ENCODE assay signal across 1 cellular context in the genomic region with DNA sequence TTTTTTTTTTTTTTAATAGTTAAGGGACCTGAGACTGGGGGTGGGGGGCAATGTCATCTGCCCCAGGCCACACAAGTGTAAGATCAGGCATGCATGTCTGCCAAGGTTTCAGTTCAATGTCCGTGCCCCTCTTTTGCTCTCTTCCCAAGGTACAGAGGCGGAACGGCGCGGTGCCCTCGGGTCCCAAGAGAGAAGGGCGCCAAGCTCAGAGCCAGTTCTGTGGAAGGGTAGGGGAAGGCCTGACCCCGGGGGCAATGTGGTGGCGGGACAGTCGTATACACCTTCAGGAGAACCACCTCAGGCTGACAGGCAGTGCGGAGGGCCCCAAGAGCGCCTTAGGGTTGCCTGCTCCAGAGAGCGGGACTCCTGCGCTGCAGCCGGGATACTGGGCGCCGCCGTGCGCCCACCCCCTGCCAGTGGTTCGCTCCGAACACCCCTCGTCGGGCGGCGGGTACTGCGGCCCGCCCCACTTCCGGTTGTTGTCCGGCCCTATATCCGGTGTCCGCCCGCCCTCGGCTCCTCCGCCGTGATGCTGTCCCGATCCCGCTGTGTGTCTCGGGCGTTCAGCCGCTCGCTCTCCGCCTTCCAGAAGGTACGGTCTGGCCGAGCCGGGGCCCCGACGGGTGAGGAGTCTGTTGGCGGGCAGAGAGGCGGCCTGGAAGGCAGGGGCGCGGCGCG.
TF ChIP-seq lines count a peak whose summit lies in the region.

A gene (plus strand): TSS at position 492 of the 678 bp plus-strand sequence. CDS start 38 bp downstream, at position 530.

TF ChIP-seq in K562, 482 proteins besides CTCF, POLR2A, EP300 and RAD21 (continued from another document and continues in another):
- TF ChIP-seq HNRNPK (IDR thresholded peaks at IDR 0.05; ENCODE audit: low read depth, low read length, poor library complexity, severe bottlenecking) = no peak
- no peak for TF ChIP-seq ADNP (tag; IDR thresholded peaks at IDR 0.05)
- no peak for TF ChIP-seq ELF4 (CRISPR knock-in tag; IDR thresholded peaks at IDR 0.05)
- no peak for TF ChIP-seq ZNF12 (CRISPR knock-in tag; IDR thresholded peaks at IDR 0.05)
- TF ChIP-seq FUS (optimal IDR thresholded peaks at IDR 0.05; ENCODE audit: low read depth, low read length) = no peak
- TF ChIP-seq, protein P1, sequence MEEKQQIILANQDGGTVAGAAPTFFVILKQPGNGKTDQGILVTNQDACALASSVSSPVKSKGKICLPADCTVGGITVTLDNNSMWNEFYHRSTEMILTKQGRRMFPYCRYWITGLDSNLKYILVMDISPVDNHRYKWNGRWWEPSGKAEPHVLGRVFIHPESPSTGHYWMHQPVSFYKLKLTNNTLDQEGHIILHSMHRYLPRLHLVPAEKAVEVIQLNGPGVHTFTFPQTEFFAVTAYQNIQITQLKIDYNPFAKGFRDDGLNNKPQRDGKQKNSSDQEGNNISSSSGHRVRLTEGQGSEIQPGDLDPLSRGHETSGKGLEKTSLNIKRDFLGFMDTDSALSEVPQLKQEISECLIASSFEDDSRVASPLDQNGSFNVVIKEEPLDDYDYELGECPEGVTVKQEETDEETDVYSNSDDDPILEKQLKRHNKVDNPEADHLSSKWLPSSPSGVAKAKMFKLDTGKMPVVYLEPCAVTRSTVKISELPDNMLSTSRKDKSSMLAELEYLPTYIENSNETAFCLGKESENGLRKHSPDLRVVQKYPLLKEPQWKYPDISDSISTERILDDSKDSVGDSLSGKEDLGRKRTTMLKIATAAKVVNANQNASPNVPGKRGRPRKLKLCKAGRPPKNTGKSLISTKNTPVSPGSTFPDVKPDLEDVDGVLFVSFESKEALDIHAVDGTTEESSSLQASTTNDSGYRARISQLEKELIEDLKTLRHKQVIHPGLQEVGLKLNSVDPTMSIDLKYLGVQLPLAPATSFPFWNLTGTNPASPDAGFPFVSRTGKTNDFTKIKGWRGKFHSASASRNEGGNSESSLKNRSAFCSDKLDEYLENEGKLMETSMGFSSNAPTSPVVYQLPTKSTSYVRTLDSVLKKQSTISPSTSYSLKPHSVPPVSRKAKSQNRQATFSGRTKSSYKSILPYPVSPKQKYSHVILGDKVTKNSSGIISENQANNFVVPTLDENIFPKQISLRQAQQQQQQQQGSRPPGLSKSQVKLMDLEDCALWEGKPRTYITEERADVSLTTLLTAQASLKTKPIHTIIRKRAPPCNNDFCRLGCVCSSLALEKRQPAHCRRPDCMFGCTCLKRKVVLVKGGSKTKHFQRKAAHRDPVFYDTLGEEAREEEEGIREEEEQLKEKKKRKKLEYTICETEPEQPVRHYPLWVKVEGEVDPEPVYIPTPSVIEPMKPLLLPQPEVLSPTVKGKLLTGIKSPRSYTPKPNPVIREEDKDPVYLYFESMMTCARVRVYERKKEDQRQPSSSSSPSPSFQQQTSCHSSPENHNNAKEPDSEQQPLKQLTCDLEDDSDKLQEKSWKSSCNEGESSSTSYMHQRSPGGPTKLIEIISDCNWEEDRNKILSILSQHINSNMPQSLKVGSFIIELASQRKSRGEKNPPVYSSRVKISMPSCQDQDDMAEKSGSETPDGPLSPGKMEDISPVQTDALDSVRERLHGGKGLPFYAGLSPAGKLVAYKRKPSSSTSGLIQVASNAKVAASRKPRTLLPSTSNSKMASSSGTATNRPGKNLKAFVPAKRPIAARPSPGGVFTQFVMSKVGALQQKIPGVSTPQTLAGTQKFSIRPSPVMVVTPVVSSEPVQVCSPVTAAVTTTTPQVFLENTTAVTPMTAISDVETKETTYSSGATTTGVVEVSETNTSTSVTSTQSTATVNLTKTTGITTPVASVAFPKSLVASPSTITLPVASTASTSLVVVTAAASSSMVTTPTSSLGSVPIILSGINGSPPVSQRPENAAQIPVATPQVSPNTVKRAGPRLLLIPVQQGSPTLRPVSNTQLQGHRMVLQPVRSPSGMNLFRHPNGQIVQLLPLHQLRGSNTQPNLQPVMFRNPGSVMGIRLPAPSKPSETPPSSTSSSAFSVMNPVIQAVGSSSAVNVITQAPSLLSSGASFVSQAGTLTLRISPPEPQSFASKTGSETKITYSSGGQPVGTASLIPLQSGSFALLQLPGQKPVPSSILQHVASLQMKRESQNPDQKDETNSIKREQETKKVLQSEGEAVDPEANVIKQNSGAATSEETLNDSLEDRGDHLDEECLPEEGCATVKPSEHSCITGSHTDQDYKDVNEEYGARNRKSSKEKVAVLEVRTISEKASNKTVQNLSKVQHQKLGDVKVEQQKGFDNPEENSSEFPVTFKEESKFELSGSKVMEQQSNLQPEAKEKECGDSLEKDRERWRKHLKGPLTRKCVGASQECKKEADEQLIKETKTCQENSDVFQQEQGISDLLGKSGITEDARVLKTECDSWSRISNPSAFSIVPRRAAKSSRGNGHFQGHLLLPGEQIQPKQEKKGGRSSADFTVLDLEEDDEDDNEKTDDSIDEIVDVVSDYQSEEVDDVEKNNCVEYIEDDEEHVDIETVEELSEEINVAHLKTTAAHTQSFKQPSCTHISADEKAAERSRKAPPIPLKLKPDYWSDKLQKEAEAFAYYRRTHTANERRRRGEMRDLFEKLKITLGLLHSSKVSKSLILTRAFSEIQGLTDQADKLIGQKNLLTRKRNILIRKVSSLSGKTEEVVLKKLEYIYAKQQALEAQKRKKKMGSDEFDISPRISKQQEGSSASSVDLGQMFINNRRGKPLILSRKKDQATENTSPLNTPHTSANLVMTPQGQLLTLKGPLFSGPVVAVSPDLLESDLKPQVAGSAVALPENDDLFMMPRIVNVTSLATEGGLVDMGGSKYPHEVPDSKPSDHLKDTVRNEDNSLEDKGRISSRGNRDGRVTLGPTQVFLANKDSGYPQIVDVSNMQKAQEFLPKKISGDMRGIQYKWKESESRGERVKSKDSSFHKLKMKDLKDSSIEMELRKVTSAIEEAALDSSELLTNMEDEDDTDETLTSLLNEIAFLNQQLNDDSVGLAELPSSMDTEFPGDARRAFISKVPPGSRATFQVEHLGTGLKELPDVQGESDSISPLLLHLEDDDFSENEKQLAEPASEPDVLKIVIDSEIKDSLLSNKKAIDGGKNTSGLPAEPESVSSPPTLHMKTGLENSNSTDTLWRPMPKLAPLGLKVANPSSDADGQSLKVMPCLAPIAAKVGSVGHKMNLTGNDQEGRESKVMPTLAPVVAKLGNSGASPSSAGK (IDR thresholded peaks at IDR 0.05) = no peak
- TF ChIP-seq, protein P2, sequence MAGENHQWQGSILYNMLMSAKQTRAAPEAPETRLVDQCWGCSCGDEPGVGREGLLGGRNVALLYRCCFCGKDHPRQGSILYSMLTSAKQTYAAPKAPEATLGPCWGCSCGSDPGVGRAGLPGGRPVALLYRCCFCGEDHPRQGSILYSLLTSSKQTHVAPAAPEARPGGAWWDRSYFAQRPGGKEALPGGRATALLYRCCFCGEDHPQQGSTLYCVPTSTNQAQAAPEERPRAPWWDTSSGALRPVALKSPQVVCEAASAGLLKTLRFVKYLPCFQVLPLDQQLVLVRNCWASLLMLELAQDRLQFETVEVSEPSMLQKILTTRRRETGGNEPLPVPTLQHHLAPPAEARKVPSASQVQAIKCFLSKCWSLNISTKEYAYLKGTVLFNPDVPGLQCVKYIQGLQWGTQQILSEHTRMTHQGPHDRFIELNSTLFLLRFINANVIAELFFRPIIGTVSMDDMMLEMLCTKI (IDR thresholded peaks at IDR 0.05; ENCODE audit: partially characterized antibody) = no peak
- TF ChIP-seq ZNF780A (CRISPR knock-in tag; IDR thresholded peaks at IDR 0.05) = no peak
- no peak for TF ChIP-seq NCOA6 (IDR thresholded peaks at IDR 0.05)
- TF ChIP-seq HOXB6 (CRISPR knock-in tag; IDR thresholded peaks at IDR 0.05; ENCODE audit: borderline replicate concordance) = no peak
- TF ChIP-seq SOX6 (IDR thresholded peaks at IDR 0.05) = no peak
- TF ChIP-seq ZNF274 (IDR thresholded peaks at IDR 0.05; ENCODE audit: borderline replicate concordance, low read depth, low read length) = no peak
- no peak for TF ChIP-seq ZNF316 (IDR thresholded peaks at IDR 0.05)
- TF ChIP-seq HIVEP1 (CRISPR knock-in tag; IDR thresholded peaks at IDR 0.05) = no peak
- TF ChIP-seq BACH1 (tag; IDR thresholded peaks at IDR 0.05) = no peak
- no peak for TF ChIP-seq ATF1 (CRISPR knock-in tag; IDR thresholded peaks at IDR 0.05)
- TF ChIP-seq ATF1 (tag; IDR thresholded peaks at IDR 0.05) = peak; percentile 37; the same call in 1 of the 2 replicates
- no peak for TF ChIP-seq ZNF589 (CRISPR knock-in tag; IDR thresholded peaks at IDR 0.05; ENCODE audit: low read depth)
- TF ChIP-seq CCNT2 (IDR thresholded peaks at IDR 0.05; ENCODE audit: borderline replicate concordance, extremely low read depth, insufficient read length, low read depth, low read length) = peak; percentile 61
- TF ChIP-seq TAF15 (IDR thresholded peaks at IDR 0.05; ENCODE audit: low read depth, low read length) = no peak
- peak; percentile 41; the same call in 1 of the 2 replicates for TF ChIP-seq GATAD2B (IDR thresholded peaks at IDR 0.05; ENCODE audit: borderline replicate concordance)
- no peak for TF ChIP-seq TCFL5 (CRISPR knock-in tag; conservative IDR thresholded peaks at IDR 0.05)
- TF ChIP-seq JUND (IDR thresholded peaks at IDR 0.05; ENCODE audit: borderline replicate concordance, low read depth, low read length) = peak; percentile 98
- no peak; the same call in 2 of the 3 replicates for TF ChIP-seq JUND (tag; IDR thresholded peaks at IDR 0.05; ENCODE audit: borderline replicate concordance, low read depth, low read length)
- no peak for TF ChIP-seq SRSF1 (IDR thresholded peaks at IDR 0.05; ENCODE audit: low read depth, low read length)
- TF ChIP-seq ZC3H8 (IDR thresholded peaks at IDR 0.05) = no peak
- 0 out of 2 replicates have a peak, but pooled peaks have one; percentile 24 for TF ChIP-seq ERF (CRISPR knock-in tag; IDR thresholded peaks at IDR 0.05)
- TF ChIP-seq, protein P3, sequence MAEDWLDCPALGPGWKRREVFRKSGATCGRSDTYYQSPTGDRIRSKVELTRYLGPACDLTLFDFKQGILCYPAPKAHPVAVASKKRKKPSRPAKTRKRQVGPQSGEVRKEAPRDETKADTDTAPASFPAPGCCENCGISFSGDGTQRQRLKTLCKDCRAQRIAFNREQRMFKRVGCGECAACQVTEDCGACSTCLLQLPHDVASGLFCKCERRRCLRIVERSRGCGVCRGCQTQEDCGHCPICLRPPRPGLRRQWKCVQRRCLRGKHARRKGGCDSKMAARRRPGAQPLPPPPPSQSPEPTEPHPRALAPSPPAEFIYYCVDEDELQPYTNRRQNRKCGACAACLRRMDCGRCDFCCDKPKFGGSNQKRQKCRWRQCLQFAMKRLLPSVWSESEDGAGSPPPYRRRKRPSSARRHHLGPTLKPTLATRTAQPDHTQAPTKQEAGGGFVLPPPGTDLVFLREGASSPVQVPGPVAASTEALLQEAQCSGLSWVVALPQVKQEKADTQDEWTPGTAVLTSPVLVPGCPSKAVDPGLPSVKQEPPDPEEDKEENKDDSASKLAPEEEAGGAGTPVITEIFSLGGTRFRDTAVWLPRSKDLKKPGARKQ (CRISPR knock-in tag; IDR thresholded peaks at IDR 0.05) = no peak
- TF ChIP-seq, protein P4, sequence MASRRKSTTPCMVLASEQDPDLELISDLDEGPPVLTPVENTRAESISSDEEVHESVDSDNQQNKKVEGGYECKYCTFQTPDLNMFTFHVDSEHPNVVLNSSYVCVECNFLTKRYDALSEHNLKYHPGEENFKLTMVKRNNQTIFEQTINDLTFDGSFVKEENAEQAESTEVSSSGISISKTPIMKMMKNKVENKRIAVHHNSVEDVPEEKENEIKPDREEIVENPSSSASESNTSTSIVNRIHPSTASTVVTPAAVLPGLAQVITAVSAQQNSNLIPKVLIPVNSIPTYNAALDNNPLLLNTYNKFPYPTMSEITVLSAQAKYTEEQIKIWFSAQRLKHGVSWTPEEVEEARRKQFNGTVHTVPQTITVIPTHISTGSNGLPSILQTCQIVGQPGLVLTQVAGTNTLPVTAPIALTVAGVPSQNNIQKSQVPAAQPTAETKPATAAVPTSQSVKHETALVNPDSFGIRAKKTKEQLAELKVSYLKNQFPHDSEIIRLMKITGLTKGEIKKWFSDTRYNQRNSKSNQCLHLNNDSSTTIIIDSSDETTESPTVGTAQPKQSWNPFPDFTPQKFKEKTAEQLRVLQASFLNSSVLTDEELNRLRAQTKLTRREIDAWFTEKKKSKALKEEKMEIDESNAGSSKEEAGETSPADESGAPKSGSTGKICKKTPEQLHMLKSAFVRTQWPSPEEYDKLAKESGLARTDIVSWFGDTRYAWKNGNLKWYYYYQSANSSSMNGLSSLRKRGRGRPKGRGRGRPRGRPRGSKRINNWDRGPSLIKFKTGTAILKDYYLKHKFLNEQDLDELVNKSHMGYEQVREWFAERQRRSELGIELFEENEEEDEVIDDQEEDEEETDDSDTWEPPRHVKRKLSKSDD (conservative IDR thresholded peaks at IDR 0.05; ENCODE audit: low read length) = no peak
- TF ChIP-seq, protein P5, sequence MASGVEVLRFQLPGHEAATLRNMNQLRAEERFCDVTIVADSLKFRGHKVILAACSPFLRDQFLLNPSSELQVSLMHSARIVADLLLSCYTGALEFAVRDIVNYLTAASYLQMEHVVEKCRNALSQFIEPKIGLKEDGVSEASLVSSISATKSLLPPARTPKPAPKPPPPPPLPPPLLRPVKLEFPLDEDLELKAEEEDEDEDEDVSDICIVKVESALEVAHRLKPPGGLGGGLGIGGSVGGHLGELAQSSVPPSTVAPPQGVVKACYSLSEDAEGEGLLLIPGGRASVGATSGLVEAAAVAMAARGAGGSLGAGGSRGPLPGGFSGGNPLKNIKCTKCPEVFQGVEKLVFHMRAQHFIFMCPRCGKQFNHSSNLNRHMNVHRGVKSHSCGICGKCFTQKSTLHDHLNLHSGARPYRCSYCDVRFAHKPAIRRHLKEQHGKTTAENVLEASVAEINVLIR (CRISPR knock-in tag; IDR thresholded peaks at IDR 0.05) = no peak
- no peak for TF ChIP-seq ZC3H4 (CRISPR knock-in tag; IDR thresholded peaks at IDR 0.05; ENCODE audit: borderline replicate concordance)
- no peak for TF ChIP-seq ZNF253 (CRISPR knock-in tag; conservative IDR thresholded peaks at IDR 0.05)
- peak; percentile 74 for TF ChIP-seq TAF1 (IDR thresholded peaks at IDR 0.05; ENCODE audit: control insufficient read depth, extremely low read depth, insufficient read depth, low read length, severe bottlenecking)
- TF ChIP-seq SRSF3 (IDR thresholded peaks at IDR 0.05; ENCODE audit: insufficient read depth, low read length) = no peak
- TF ChIP-seq XRCC3 (IDR thresholded peaks at IDR 0.05) = no peak
- no peak for TF ChIP-seq SMAD2 (IDR thresholded peaks at IDR 0.05; ENCODE audit: low read depth, low read length)
